In the genomic region with DNA sequence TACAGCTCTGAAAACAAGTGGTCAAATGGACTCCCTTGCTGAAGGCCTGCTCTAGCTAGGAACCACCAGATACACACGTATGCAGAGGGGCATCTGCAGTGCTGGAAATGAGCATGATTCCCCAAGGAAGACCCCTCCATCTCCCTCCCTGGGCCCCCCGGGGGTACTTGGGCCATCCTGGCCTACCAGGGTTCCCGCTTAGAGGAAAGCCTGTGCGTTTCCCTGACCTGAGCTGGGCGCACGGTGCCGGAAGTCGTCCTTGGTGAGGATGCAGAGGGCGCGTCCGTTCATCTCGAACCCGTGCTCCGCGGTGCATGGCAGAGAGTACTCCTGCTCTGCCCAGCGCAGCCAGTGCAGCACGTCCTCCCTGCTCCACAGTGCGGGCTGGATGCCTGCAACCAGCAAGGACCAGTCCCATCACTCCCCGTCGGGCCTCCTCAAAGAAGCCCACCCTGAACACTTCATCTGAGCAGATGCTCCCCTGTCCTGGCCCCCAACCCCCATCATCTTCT, we compare ENCODE assay signal across 24 cellular contexts. TPM values are rescaled to one million over a fixed set of nuclear protein-coding genes. Genes with fewer than 3 reads are reported as not detected.
"Had no signal": no experiment of that assay in that cellular context is flagged by ENCODE, and none has a peak within 500 bp of the region (broad histone marks: within the 10 kb centered on the region; RNA-seq: fewer than 3 reads in every experiment).

No MANE protein-coding gene starts in this region.

- H3K27ac ChIP-seq: KMS-11, VCaP had no signal

- H3K4me3 Mint-ChIP-seq: activated CD4-positive, alpha-beta T cell treated with anti-CD3 and anti-CD28 coated beads, Interleukin-2, amount 10 ng/mL, durations not matched to agents 7 days and 5 days; activated CD8-positive, alpha-beta T cell treated with anti-CD3 and anti-CD28 coated beads for 36 hours; activated naive CD4-positive, alpha-beta T cell treated with anti-CD3 and anti-CD28 coated beads for 36 hours; activated naive CD8-positive, alpha-beta T cell; activated T-helper 1 cell treated with anti-CD3 and anti-CD28 coated beads, Interleukin-12 subunit alpha, Interleukin-12 subunit beta, Interleukin-2, Interleukin-4 antibody, amounts not matched to agents 30 ng/mL and 10 ng/mL and 1 ng/mL, durations not matched to agents 14 hours and 24 hours and 36 hours; T-helper 1 cell treated with Interleukin-12 subunit alpha and Interleukin-12 subunit beta and Interleukin-4 antibody, amounts not matched to agents 30 μg/mL and 1 μg/mL, for 36 hours had no signal

- H3K4me2 ChIP-seq: KMS-11 had no signal

- H3K27ac Mint-ChIP-seq: activated CD4-positive, alpha-beta T cell treated with anti-CD3 and anti-CD28 coated beads, Interleukin-2, amount 10 ng/mL, durations not matched to agents 7 days and 5 days; activated CD8-positive, alpha-beta T cell treated with anti-CD3 and anti-CD28 coated beads for 36 hours; activated naive CD4-positive, alpha-beta T cell treated with anti-CD3 and anti-CD28 coated beads for 36 hours; activated naive CD8-positive, alpha-beta T cell; activated T-helper 1 cell treated with anti-CD3 and anti-CD28 coated beads, Interleukin-12 subunit alpha, Interleukin-12 subunit beta, Interleukin-2, Interleukin-4 antibody, amounts not matched to agents 30 ng/mL and 10 ng/mL and 1 ng/mL, durations not matched to agents 14 hours and 24 hours and 36 hours; T-helper 1 cell treated with Interleukin-12 subunit alpha and Interleukin-12 subunit beta and Interleukin-4 antibody, amounts not matched to agents 30 μg/mL and 1 μg/mL, for 36 hours had no signal

- H3K36me3 ChIP-seq: breast epithelium had no signal

- H3K36me3 Mint-ChIP-seq: activated naive CD8-positive, alpha-beta T cell had no signal

- H3K9me3 Mint-ChIP-seq: activated CD4-positive, alpha-beta T cell treated with anti-CD3 and anti-CD28 coated beads, Interleukin-2, amount 10 ng/mL, durations not matched to agents 7 days and 5 days; activated CD8-positive, alpha-beta T cell treated with anti-CD3 and anti-CD28 coated beads for 36 hours; activated naive CD4-positive, alpha-beta T cell treated with anti-CD3 and anti-CD28 coated beads for 36 hours; activated T-helper 1 cell treated with anti-CD3 and anti-CD28 coated beads, Interleukin-12 subunit alpha, Interleukin-12 subunit beta, Interleukin-2, Interleukin-4 antibody, amounts not matched to agents 30 ng/mL and 10 ng/mL and 1 ng/mL, durations not matched to agents 14 hours and 24 hours and 36 hours; T-helper 1 cell treated with Interleukin-12 subunit alpha and Interleukin-12 subunit beta and Interleukin-4 antibody, amounts not matched to agents 30 μg/mL and 1 μg/mL, for 36 hours had no signal

- H3K4me1 ChIP-seq: breast epithelium had no signal

- H3K27me3 ChIP-seq: breast epithelium had no signal

- DNase-seq: activated CD4-positive, alpha-beta T cell treated with anti-CD3 and anti-CD28 coated beads, Interleukin-2, amount 10 ng/mL, durations not matched to agents 7 days and 5 days; activated CD4-positive, CD25-positive, alpha-beta regulatory T cell; activated CD8-positive, alpha-beta memory T cell treated with anti-CD3 and anti-CD28 coated beads, Interleukin-2, amount 50 U/mL, for 4 hours; activated CD8-positive, alpha-beta T cell treated with anti-CD3 and anti-CD28 coated beads for 36 hours; activated gamma-delta T cell; activated naive CD4-positive, alpha-beta T cell treated with anti-CD3 and anti-CD28 coated beads for 36 hours; caudate nucleus; NCI-H1092 treated with DMSO at 0.1 percent for 48 hours; NCI-H1417 treated with DMSO at 0.1 percent for 48 hours; NCI-H1694 treated with DMSO at 0.1 percent for 48 hours; NCI-H2029 treated with DMSO at 0.1 percent for 48 hours; NCI-H510A treated with DMSO at 0.1 percent for 48 hours; NCI-H69; PC-3; SHP77 had no signal

- H3K9ac ChIP-seq: KMS-11 had no signal

- H3K27me3 Mint-ChIP-seq: activated CD4-positive, alpha-beta T cell treated with anti-CD3 and anti-CD28 coated beads, Interleukin-2, amount 10 ng/mL, durations not matched to agents 7 days and 5 days; activated CD8-positive, alpha-beta T cell treated with anti-CD3 and anti-CD28 coated beads for 36 hours had no signal

- H3K9me3 ChIP-seq: breast epithelium had no signal

- H3K4me3 ChIP-seq: breast epithelium had no signal

- ATAC-seq: activated CD8-positive, alpha-beta T cell treated with anti-CD3 and anti-CD28 coated beads for 36 hours; PC-3 had no signal

RNA-seq across cellular contexts. Expression of a gene that starts 11.8 kb away (rescaled TPM):
- total RNA-seq: chondrocyte, PC-3, SK-MEL-5 had no signal

RNA-seq across cellular contexts. Expression of a gene that starts 39.0 kb away (rescaled TPM):
- total RNA-seq: activated CD4-positive, alpha-beta T cell treated with anti-CD3 and anti-CD28 coated beads, Interleukin-2, amount 10 ng/mL, durations not matched to agents 7 days and 5 days; activated CD8-positive, alpha-beta T cell treated with anti-CD3 and anti-CD28 coated beads for 36 hours; activated naive CD4-positive, alpha-beta T cell treated with anti-CD3 and anti-CD28 coated beads for 36 hours; activated T-helper 1 cell treated with anti-CD3 and anti-CD28 coated beads, Interleukin-12 subunit alpha, Interleukin-12 subunit beta, Interleukin-2, Interleukin-4 antibody, amounts not matched to agents 30 ng/mL and 10 ng/mL and 1 ng/mL, durations not matched to agents 14 hours and 24 hours and 36 hours; chondrocyte; MCF 10A; PC-3; SK-MEL-5 had no signal
